ENCODE assay signal across 1 cellular context in genomic region chr5:91443761-91444467, GRCh38.
TF ChIP-seq lines count a peak whose summit lies in the region.

No MANE protein-coding gene starts in this region.

TF ChIP-seq in GM23338, 12 proteins besides CTCF, POLR2A, EP300 and RAD21 (continued from another document):
- no peak for TF ChIP-seq ZNF462 (CRISPR knock-in tag; IDR thresholded peaks at IDR 0.05)
- no peak for TF ChIP-seq CREB1 (CRISPR knock-in tag; IDR thresholded peaks at IDR 0.05; ENCODE audit: low read depth)
- no peak for TF ChIP-seq STAT1 (IDR thresholded peaks at IDR 0.05; ENCODE audit: unreplicated experiment)
